ENCODE assay signal across 18 cellular contexts in genomic region chr3:174423936-174424335, GRCh38.
"Had no signal": no experiment of that assay in that cellular context is flagged by ENCODE, and none has a peak within 500 bp of the region (broad histone marks: within the 10 kb centered on the region; RNA-seq: fewer than 3 reads in every experiment).

No MANE protein-coding gene starts in this region.

- H3K36me3 ChIP-seq: esophagus muscularis mucosa, gastrocnemius medialis, heart right ventricle, left lung, lower lobe of right lung had no signal

- H3K4me1 ChIP-seq: esophagus muscularis mucosa, foreskin keratinocyte, gastrocnemius medialis, heart right ventricle, left lung, lower lobe of right lung had no signal

- H3K4me3 ChIP-seq: coronary artery, dorsolateral prefrontal cortex, esophagus muscularis mucosa, gastrocnemius medialis, heart right ventricle, left lung, lower lobe of right lung had no signal

- DNase-seq: dermis blood vessel endothelial cell; dorsolateral prefrontal cortex; effector CD4-positive, alpha-beta T cell; effector memory CD4-positive, alpha-beta T cell; foreskin keratinocyte; gastrocnemius medialis; glutamatergic neuron; head of caudate nucleus; heart right ventricle; hippocampal formation; left cardiac atrium; left lung; left ventricle myocardium superior; lower lobe of right lung; mesenchymal stem cell; naive thymus-derived CD4-positive, alpha-beta T cell had no signal

- H3K9me3 ChIP-seq: esophagus muscularis mucosa, gastrocnemius medialis, heart right ventricle, left lung, lower lobe of right lung had no signal

- ATAC-seq: foreskin keratinocyte; gastrocnemius medialis; heart right ventricle; left cardiac atrium; left lung; left ventricle myocardium superior; lower lobe of right lung; naive thymus-derived CD4-positive, alpha-beta T cell had no signal
